Comparison of ENCODE assay signal across 22 cellular contexts in the genomic region with DNA sequence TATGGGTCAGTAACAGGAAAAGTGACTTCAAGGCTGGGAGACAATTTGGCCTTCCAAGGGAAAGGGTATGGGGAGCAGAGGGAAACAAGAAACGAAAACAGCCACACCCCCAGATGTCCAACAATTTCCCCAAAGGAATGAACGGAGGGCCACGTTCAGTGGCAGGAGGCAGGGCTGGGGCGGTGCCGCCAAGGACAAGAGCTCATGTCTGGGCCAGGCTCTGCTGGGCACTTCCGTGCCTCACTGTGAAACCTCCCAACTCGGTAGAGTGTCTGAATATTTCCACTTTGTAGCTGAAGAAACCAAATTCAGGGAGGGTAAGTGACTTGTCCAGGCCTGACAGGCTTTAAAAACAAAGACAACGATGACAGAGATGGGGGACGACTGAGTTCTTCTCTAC. TPM values are rescaled to one million over a fixed set of nuclear protein-coding genes. Genes with fewer than 3 reads are reported as not detected.
"Had no signal": no experiment of that assay in that cellular context is flagged by ENCODE, and none has a peak within 500 bp of the region (broad histone marks: within the 10 kb centered on the region; RNA-seq: fewer than 3 reads in every experiment).

No MANE protein-coding gene starts in this region.

- H3K9me3 ChIP-seq: gastrocnemius medialis, heart left ventricle, testis, upper lobe of left lung had no signal

- H3K9me3 Mint-ChIP-seq: activated naive CD4-positive, alpha-beta T cell treated with anti-CD3 and anti-CD28 coated beads, Interleukin-2, amount 50 U/mL, for 72 hours; activated T-cell treated with anti-CD3 and anti-CD28 coated beads, Interleukin-2, amount 50 U/mL, for 72 hours; dendritic cell treated with granulocyte-macrophage colony-stimulating factor and Interleukin-4, amounts not matched to agents 40 ng/mL and 50 ng/mL, for 4 days; immature natural killer cell; memory B cell; nephron; stimulated activated naive CD8-positive, alpha-beta T cell treated with anti-CD3 and anti-CD28 coated beads, Interleukin-15, amount 100 ng/mL, for 72 hours had no signal

- H3K4me3 Mint-ChIP-seq: activated CD8-positive, alpha-beta T cell treated with anti-CD3 and anti-CD28 coated beads, Interleukin-2, amount 10 ng/mL, durations not matched to agents 7 days and 5 days; activated T-cell treated with anti-CD3 and anti-CD28 coated beads, Interleukin-2, amount 50 U/mL, for 72 hours; dendritic cell treated with granulocyte-macrophage colony-stimulating factor and Interleukin-4, amounts not matched to agents 40 ng/mL and 50 ng/mL, for 4 days; immature natural killer cell; memory B cell; nephron; stimulated activated naive CD8-positive, alpha-beta T cell treated with anti-CD3 and anti-CD28 coated beads, Interleukin-15, amount 100 ng/mL, for 72 hours had no signal

- H3K4me1 ChIP-seq: gastrocnemius medialis, testis had no signal

- DNase-seq: activated CD4-positive, alpha-beta T cell treated with anti-CD3 and anti-CD28 coated beads for 48 hours; activated CD8-positive, alpha-beta memory T cell treated with anti-CD3 and anti-CD28 coated beads, Interleukin-2, amount 50 U/mL, for 4 hours; activated CD8-positive, alpha-beta T cell treated with anti-CD3 and anti-CD28 coated beads, Interleukin-2, amount 10 ng/mL, durations not matched to agents 7 days and 5 days; activated gamma-delta T cell; activated T-cell treated with anti-CD3 and anti-CD28 coated beads, Interleukin-2, amount 50 U/mL, for 72 hours; central memory CD4-positive, alpha-beta T cell; effector memory CD4-positive, alpha-beta T cell; gastrocnemius medialis; immature natural killer cell; right cardiac atrium; stimulated activated naive CD8-positive, alpha-beta T cell treated with anti-CD3 and anti-CD28 coated beads, Interleukin-15, amount 100 ng/mL, for 72 hours; testis had no signal

- H3K27ac Mint-ChIP-seq: activated CD8-positive, alpha-beta T cell treated with anti-CD3 and anti-CD28 coated beads, Interleukin-2, amount 10 ng/mL, durations not matched to agents 7 days and 5 days; activated naive CD4-positive, alpha-beta T cell treated with anti-CD3 and anti-CD28 coated beads, Interleukin-2, amount 50 U/mL, for 72 hours; activated T-cell treated with anti-CD3 and anti-CD28 coated beads, Interleukin-2, amount 50 U/mL, for 72 hours; dendritic cell treated with granulocyte-macrophage colony-stimulating factor and Interleukin-4, amounts not matched to agents 40 ng/mL and 50 ng/mL, for 4 days; memory B cell; nephron; stimulated activated naive CD8-positive, alpha-beta T cell treated with anti-CD3 and anti-CD28 coated beads, Interleukin-15, amount 100 ng/mL, for 72 hours had no signal

- H3K27me3 Mint-ChIP-seq: dendritic cell treated with granulocyte-macrophage colony-stimulating factor and Interleukin-4, amounts not matched to agents 40 ng/mL and 50 ng/mL, for 4 days; memory B cell; stimulated activated naive CD8-positive, alpha-beta T cell treated with anti-CD3 and anti-CD28 coated beads, Interleukin-15, amount 100 ng/mL, for 72 hours had no signal

- ATAC-seq: activated CD8-positive, alpha-beta T cell treated with anti-CD3 and anti-CD28 coated beads, Interleukin-2, amount 10 ng/mL, durations not matched to agents 7 days and 5 days; activated naive CD4-positive, alpha-beta T cell treated with anti-CD3 and anti-CD28 coated beads, Interleukin-2, amount 50 U/mL, for 72 hours; activated T-cell treated with anti-CD3 and anti-CD28 coated beads, Interleukin-2, amount 50 U/mL, for 72 hours; gastrocnemius medialis; heart left ventricle; right cardiac atrium; stimulated activated naive CD8-positive, alpha-beta T cell treated with anti-CD3 and anti-CD28 coated beads, Interleukin-15, amount 100 ng/mL, for 72 hours had no signal

- H3K4me3 ChIP-seq: gastrocnemius medialis, heart left ventricle, smooth muscle cell, testis, upper lobe of left lung had no signal

- H3K27ac ChIP-seq: gastrocnemius medialis, heart left ventricle, testis, upper lobe of left lung had no signal

- H3K27me3 ChIP-seq: gastrocnemius medialis, heart left ventricle, testis, upper lobe of left lung had no signal

- H3K4me1 Mint-ChIP-seq: immature natural killer cell; nephron; stimulated activated naive CD8-positive, alpha-beta T cell treated with anti-CD3 and anti-CD28 coated beads, Interleukin-15, amount 100 ng/mL, for 72 hours had no signal

RNA-seq across cellular contexts. Expression of a gene that starts 52.8 kb away (rescaled TPM):
- total RNA-seq: activated CD8-positive, alpha-beta T cell treated with anti-CD3 and anti-CD28 coated beads, Interleukin-2, amount 10 ng/mL, durations not matched to agents 7 days and 5 days; activated naive CD4-positive, alpha-beta T cell treated with anti-CD3 and anti-CD28 coated beads, Interleukin-2, amount 50 U/mL, for 72 hours; activated T-cell treated with anti-CD3 and anti-CD28 coated beads, Interleukin-2, amount 50 U/mL, for 72 hours; epithelial cell of proximal tubule; heart left ventricle; posterior vena cava; right cardiac atrium; smooth muscle cell; T-helper 1 cell treated with Interleukin-12 subunit alpha and Interleukin-12 subunit beta and Interleukin-4 antibody, amounts not matched to agents 30 ng/mL and 1 ng/mL, for 36 hours had no signal
- polyA plus RNA-seq: heart left ventricle, immature natural killer cell, right cardiac atrium, smooth muscle cell had no signal
